ENCODE assay signal across 8 cellular contexts in the genomic region with DNA sequence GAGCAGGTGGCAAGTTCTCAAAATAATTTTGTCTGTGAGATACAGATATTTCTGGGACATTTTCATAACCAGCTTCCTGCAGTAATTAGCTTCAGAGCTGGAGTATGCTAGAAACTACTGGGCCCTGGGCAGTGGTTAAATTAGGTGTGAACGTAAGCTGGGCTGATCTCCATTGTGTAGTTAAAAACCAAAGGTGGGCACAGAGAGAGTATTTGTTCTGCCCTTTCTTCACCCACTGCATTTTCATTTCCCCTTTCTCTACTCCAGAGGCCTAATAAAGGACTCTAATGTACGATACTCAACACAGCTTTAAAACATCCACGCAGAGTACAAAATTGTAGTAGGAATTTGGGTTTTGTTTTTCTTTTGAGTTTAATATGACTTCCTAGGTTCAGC.
DNase-seq lines count a peak whose midpoint lies in the region; ATAC-seq and TF ChIP-seq lines count a peak whose summit lies in the region.

No MANE protein-coding gene starts in this region.

- DNase-seq in osteocyte (ENCODE audit: extremely low spot score, unreplicated experiment) (no peak), GF-D8 (lab: John Stamatoyannopoulos, UW) (no peak)
- DNase-seq in central memory CD4-positive, alpha-beta T cell, result no peak
- DNase-seq in activated naive CD4-positive, alpha-beta T cell treated with anti-CD3 and anti-CD28 coated beads, Interleukin-2, amount 50 U/mL, for 72 hours (ENCODE audit: low spot score in 2 of 2), result no peak
- DNase-seq in activated naive CD8-positive, alpha-beta T cell treated with anti-CD3 and anti-CD28 coated beads, Interleukin-2, amount 50 U/mL, for 24 hours, result no peak

- H3K27me3 Mint-ChIP-seq in osteocyte (ENCODE audit: unreplicated experiment), result no peaks in the 10 kb centered on the region
- H3K27me3 Mint-ChIP-seq in activated naive CD8-positive, alpha-beta T cell treated with anti-CD3 and anti-CD28 coated beads, Interleukin-2, amount 50 U/mL, for 24 hours, result no peaks in the 10 kb centered on the region

- H3K4me3 Mint-ChIP-seq in osteocyte (ENCODE audit: unreplicated experiment), result peak overlapping the region; percentile 43
- no peak overlapping the region for H3K4me3 Mint-ChIP-seq in activated naive CD8-positive, alpha-beta T cell treated with anti-CD3 and anti-CD28 coated beads, Interleukin-2, amount 50 U/mL, for 24 hours

- no peak for TF ChIP-seq CTCF in osteocyte (IDR thresholded peaks at IDR 0.05)

- peaks cover 4% of the 10 kb centered on the region for H3K36me3 Mint-ChIP-seq in osteocyte (ENCODE audit: unreplicated experiment)
- no peaks in the 10 kb centered on the region for H3K36me3 Mint-ChIP-seq in activated naive CD4-positive, alpha-beta T cell treated with anti-CD3 and anti-CD28 coated beads, Interleukin-2, amount 50 U/mL, for 72 hours
- H3K36me3 Mint-ChIP-seq in activated naive CD8-positive, alpha-beta T cell treated with anti-CD3 and anti-CD28 coated beads, Interleukin-2, amount 50 U/mL, for 24 hours (ENCODE audit: low read depth), result no peaks in the 10 kb centered on the region

- no peaks in the 10 kb centered on the region for H3K9me3 Mint-ChIP-seq in osteocyte (ENCODE audit: unreplicated experiment)
- no peaks in the 10 kb centered on the region for H3K9me3 Mint-ChIP-seq in activated naive CD4-positive, alpha-beta T cell treated with anti-CD3 and anti-CD28 coated beads, Interleukin-2, amount 50 U/mL, for 72 hours
- no peaks in the 10 kb centered on the region for H3K9me3 Mint-ChIP-seq in activated naive CD8-positive, alpha-beta T cell treated with anti-CD3 and anti-CD28 coated beads, Interleukin-2, amount 50 U/mL, for 24 hours

- peak overlapping the region; percentile 99 for H3K27ac Mint-ChIP-seq in osteocyte (ENCODE audit: unreplicated experiment)
- no peak overlapping the region for H3K27ac Mint-ChIP-seq in activated naive CD4-positive, alpha-beta T cell treated with anti-CD3 and anti-CD28 coated beads, Interleukin-2, amount 50 U/mL, for 72 hours
- H3K27ac Mint-ChIP-seq in activated naive CD8-positive, alpha-beta T cell treated with anti-CD3 and anti-CD28 coated beads, Interleukin-2, amount 50 U/mL, for 24 hours, result no peak overlapping the region

- H3K27ac ChIP-seq in angular gyrus (ENCODE audit: low read depth, low read length), result peak overlapping the region; percentile 16

- peaks cover 63% of the 10 kb centered on the region for H3K4me1 Mint-ChIP-seq in osteocyte (ENCODE audit: unreplicated experiment)
- H3K4me1 Mint-ChIP-seq in activated naive CD8-positive, alpha-beta T cell treated with anti-CD3 and anti-CD28 coated beads, Interleukin-2, amount 50 U/mL, for 24 hours, result no peaks in the 10 kb centered on the region

- peak; percentile 96 for ATAC-seq in GM18909 (IDR thresholded peaks at IDR 0.05; ENCODE audit: poor library complexity, unreplicated experiment)
- ATAC-seq in HG02938 (IDR thresholded peaks at IDR 0.05; ENCODE audit: unreplicated experiment), result peak; percentile 82
- ATAC-seq in activated naive CD4-positive, alpha-beta T cell treated with anti-CD3 and anti-CD28 coated beads, Interleukin-2, amount 50 U/mL, for 72 hours, result no peak
- no peak for ATAC-seq in activated naive CD8-positive, alpha-beta T cell treated with anti-CD3 and anti-CD28 coated beads, Interleukin-2, amount 50 U/mL, for 24 hours

Comparison
In these comparisons a context has a peak if more than half of its experiments do, and no peak if none do; other contexts are left out.
1. ATAC-seq: peak in GM18909 (single experiment) and HG02938 (single experiment); none in activated naive CD4-positive, alpha-beta T cell treated with anti-CD3 and anti-CD28 coated beads, Interleukin-2, amount 50 U/mL, for 72 hours (0 of 2) and activated naive CD8-positive, alpha-beta T cell treated with anti-CD3 and anti-CD28 coated beads, Interleukin-2, amount 50 U/mL, for 24 hours (single experiment).